In the genomic region with DNA sequence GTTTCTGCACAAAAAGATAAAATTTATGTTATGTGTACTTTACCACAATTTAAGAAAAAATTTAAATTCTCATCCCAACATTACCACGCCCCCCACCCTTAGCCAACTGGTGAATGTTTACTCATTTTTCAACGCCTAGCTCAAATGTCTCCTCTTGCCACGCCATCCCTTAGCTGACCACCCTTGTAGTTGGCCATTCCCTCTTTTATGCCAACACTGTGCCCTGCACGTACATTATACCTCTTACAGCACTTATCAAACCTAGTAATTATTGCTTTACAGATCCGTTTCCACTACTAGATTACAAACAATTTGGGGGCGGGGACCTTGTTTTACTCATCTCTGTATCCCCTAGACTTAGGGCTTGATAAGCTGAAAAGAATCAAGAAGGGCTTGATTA, we compare ENCODE assay signal across 8 cellular contexts. TPM values are rescaled to one million over a fixed set of nuclear protein-coding genes. Genes with fewer than 3 reads are reported as not detected.
A peak's percentile ranks its signal among the peaks of the same experiment; 100 is the strongest.
DNase-seq lines count a peak whose midpoint lies in the region; ATAC-seq and TF ChIP-seq lines count a peak whose summit lies in the region.

No MANE protein-coding gene starts in this region.

- H3K36me3 Mint-ChIP-seq in CD4-positive, CD25-positive, alpha-beta regulatory T cell, result peaks cover under 1% of the 10 kb centered on the region

- in situ Hi-C loops in astrocyte of the spinal cord (cut with HindIII; ENCODE audit: low sequenced_read_pairs), result no loop called here

- peak overlapping the region; percentile 67 for H3K4me3 ChIP-seq in CD4-positive, CD25-positive, alpha-beta regulatory T cell (ENCODE audit: low read depth, low read length)
- peak overlapping the region; percentile 97 for H3K4me3 ChIP-seq in HUES64 (ENCODE audit: low read length)
- peak overlapping the region; percentile 58 for H3K4me3 ChIP-seq in astrocyte of the spinal cord (ENCODE audit: low read depth, low read length)
- peak overlapping the region; percentile 35 to 65 for H3K4me3 ChIP-seq in mucosa of rectum (ENCODE audit: low read length in 2 of 2)
- H3K4me3 ChIP-seq in vagina, result no peak overlapping the region

- peak overlapping the region in 1 of 3 donors; percentile 63 for H3K27ac Mint-ChIP-seq in CD4-positive, CD25-positive, alpha-beta regulatory T cell

- DNase-seq in CD4-positive, CD25-positive, alpha-beta regulatory T cell, result no peak
- DNase-seq in astrocyte of the spinal cord (ENCODE audit: low read depth, low spot score) (no peak), SIG-M5 (lab: John Stamatoyannopoulos, UW) (no peak), vagina (ENCODE audit: extremely low spot score in 2 of 2) (no peak), retina (no peak)

- no peak overlapping the region for H3K27ac ChIP-seq in CD4-positive, CD25-positive, alpha-beta regulatory T cell (ENCODE audit: insufficient read depth, low read length, poor library complexity, severe bottlenecking)
- H3K27ac ChIP-seq in HUES64 (ENCODE audit: low read depth, low read length) (peak overlapping the region; percentile 93), mucosa of rectum (ENCODE audit: low read depth in 2 of 2, low read length in 2 of 2) (no peak overlapping the region), vagina (no peak overlapping the region)

- no peaks in the 10 kb centered on the region for H3K27me3 ChIP-seq in CD4-positive, CD25-positive, alpha-beta regulatory T cell (ENCODE audit: control insufficient read depth, insufficient read depth, low read length)
- H3K27me3 ChIP-seq in HUES64 (ENCODE audit: insufficient read depth, low read length) (no peaks in the 10 kb centered on the region), mucosa of rectum (ENCODE audit: control insufficient read depth in 2 of 2, insufficient read depth in 2 of 2, low read length in 2 of 2) (no peaks in the 10 kb centered on the region), vagina (no peaks in the 10 kb centered on the region)

- WGBS in HUES64, result 21% methylated on average over 6 of the region's 6 CpGs

- H3K27me3 Mint-ChIP-seq in CD4-positive, CD25-positive, alpha-beta regulatory T cell, result no peaks in the 10 kb centered on the region

- no peaks in the 10 kb centered on the region for H3K9me3 Mint-ChIP-seq in CD4-positive, CD25-positive, alpha-beta regulatory T cell

- H3K9ac ChIP-seq in HUES64 (ENCODE audit: low read depth, low read length) (peak overlapping the region; percentile 90), mucosa of rectum (ENCODE audit: low read depth in 1 of 2, low read length in 2 of 2) (no peak overlapping the region)

- TF ChIP-seq CTCF in astrocyte of the spinal cord (IDR thresholded peaks at IDR 0.05; ENCODE audit: low read depth, low read length) (no peak), vagina (IDR thresholded peaks at IDR 0.05) (no peak)

- no peak for TF ChIP-seq POLR2A in vagina (IDR thresholded peaks at IDR 0.05)

- intact Hi-C loops in vagina (cut with DNase I), result no loop called here

- H3K36me3 ChIP-seq in CD4-positive, CD25-positive, alpha-beta regulatory T cell (ENCODE audit: control insufficient read depth, insufficient read depth, low read length), result no peaks in the 10 kb centered on the region
- H3K36me3 ChIP-seq in HUES64 (ENCODE audit: insufficient read depth, low read length) (peaks cover 21% of the 10 kb centered on the region), mucosa of rectum (ENCODE audit: control insufficient read depth in 2 of 2, insufficient read depth in 2 of 2, low read length in 2 of 2) (no peaks in the 10 kb centered on the region), vagina (no peaks in the 10 kb centered on the region)

- H3K4me1 ChIP-seq in CD4-positive, CD25-positive, alpha-beta regulatory T cell (ENCODE audit: control insufficient read depth, insufficient read depth, low read length, poor library complexity, severe bottlenecking), result peaks cover 4% of the 10 kb centered on the region
- no peaks in the 10 kb centered on the region for H3K4me1 ChIP-seq in HUES64 (ENCODE audit: insufficient read depth, low read length)
- peaks cover 3% of the 10 kb centered on the region in 2 donors for H3K4me1 ChIP-seq in mucosa of rectum (ENCODE audit: control insufficient read depth in 2 of 2, insufficient read depth in 2 of 2, low read length in 2 of 2)
- no peaks in the 10 kb centered on the region for H3K4me1 ChIP-seq in vagina

- no peak for ATAC-seq in CD4-positive, CD25-positive, alpha-beta regulatory T cell (ENCODE audit: low read depth in 2 of 2)
- no peak for ATAC-seq in esophagus mucosa

- peak overlapping the region in 3 of 4 donors; percentile 43 to 76 (median 76) for H3K4me3 Mint-ChIP-seq in CD4-positive, CD25-positive, alpha-beta regulatory T cell

- peaks cover 0 to 6% (median under 1%) of the 10 kb centered on the region in 4 donors for H3K4me1 Mint-ChIP-seq in CD4-positive, CD25-positive, alpha-beta regulatory T cell

- H3K9me3 ChIP-seq in CD4-positive, CD25-positive, alpha-beta regulatory T cell (ENCODE audit: control insufficient read depth in 2 of 2, low read length in 2 of 2), result no peaks in the 10 kb centered on the region
- H3K9me3 ChIP-seq in HUES64 (ENCODE audit: insufficient read depth, low read depth, low read length) (no peaks in the 10 kb centered on the region), mucosa of rectum (ENCODE audit: control insufficient read depth in 2 of 2, low read length in 2 of 2) (no peaks in the 10 kb centered on the region), vagina (no peaks in the 10 kb centered on the region)

RNA-seq across cellular contexts. Expression of a gene that starts 0.6 kb away (rescaled TPM):
- total RNA-seq in CD4-positive, CD25-positive, alpha-beta regulatory T cell, result 0.64 TPM
- under 1 TPM; 0.52 to 0.94 (median 0.64) TPM for polyA plus RNA-seq in CD4-positive, CD25-positive, alpha-beta regulatory T cell
- 19.1 TPM for polyA plus RNA-seq in HUES64 (2013, experiment 1 of 2)
- 17.6 TPM for polyA plus RNA-seq in HUES64 (2013, experiment 2 of 2)
- total RNA-seq in vagina, result 0.74 TPM
- total RNA-seq in esophagus mucosa, result 2.9 TPM

RNA-seq across cellular contexts. Expression of a gene that starts 38.9 kb away (rescaled TPM):
- 1,376 TPM for total RNA-seq in CD4-positive, CD25-positive, alpha-beta regulatory T cell
- polyA plus RNA-seq in CD4-positive, CD25-positive, alpha-beta regulatory T cell, result 100 to 1,000 TPM; 478 to 996 (median 885) TPM
- 804 TPM for polyA plus RNA-seq in HUES64 (2013, experiment 1 of 2)
- polyA plus RNA-seq in HUES64 (2013, experiment 2 of 2), result 848 TPM
- total RNA-seq in vagina, result 1,011 TPM
- total RNA-seq in esophagus mucosa, result 1,216 TPM

RNA-seq across cellular contexts. Expression of a gene that starts 56.6 kb away (rescaled TPM):
- total RNA-seq in CD4-positive, CD25-positive, alpha-beta regulatory T cell, result 2.6 TPM
- 10 to 100 TPM; 26.6 to 36.5 (median 31.3) TPM for polyA plus RNA-seq in CD4-positive, CD25-positive, alpha-beta regulatory T cell
- 27.0 TPM for polyA plus RNA-seq in HUES64 (2013, experiment 1 of 2)
- polyA plus RNA-seq in HUES64 (2013, experiment 2 of 2), result 31.1 TPM
- total RNA-seq in vagina (12.0 TPM), esophagus mucosa (7.1 TPM)

Comparison
In these comparisons a context has a peak if more than half of its experiments do, and no peak if none do; other contexts are left out.
1. H3K4me3 ChIP-seq: peak in CD4-positive, CD25-positive, alpha-beta regulatory T cell (single experiment), HUES64 (single experiment), astrocyte of the spinal cord (single experiment) and mucosa of rectum (2 of 2); none in vagina (0 of 2).